Comparison of ENCODE assay signal across 24 cellular contexts in genomic region chr14:60691383-60692113, GRCh38. TPM values are rescaled to one million over a fixed set of nuclear protein-coding genes. Genes with fewer than 3 reads are reported as not detected.
DNase-seq lines count a peak whose midpoint lies in the region; ATAC-seq and TF ChIP-seq lines count a peak whose summit lies in the region.
"Had no signal": no experiment of that assay in that cellular context is flagged by ENCODE, and none has a peak within 500 bp of the region (broad histone marks: within the 10 kb centered on the region; RNA-seq: fewer than 3 reads in every experiment).

No MANE protein-coding gene starts in this region.

- CTCF ChIA-PET in SK-N-SH (lab: Yijun Ruan, JAX), result interaction anchor here (1.1 kb wide), 1 partner anchor 38 kb away, joined by 3 read pairs; no protein-coding TSS in a partner anchor

- H3K27ac ChIP-seq in SK-N-SH (ENCODE audit: low read depth in 2 of 2, low read length in 1 of 2), result no peak overlapping the region
- H3K27ac ChIP-seq in right lobe of liver, result no peak overlapping the region
- H3K27ac ChIP-seq in upper lobe of right lung, result no peak overlapping the region
- no peak overlapping the region for H3K27ac ChIP-seq in colonic mucosa
- H3K27ac ChIP-seq: 22Rv1; A549; BLaER1 treated with 17β-estradiol and CSF1 and Interleukin-3, amounts not matched to agents 10 nM and 100 nM; GM23248 had no signal

- WGBS in SK-N-SH (ENCODE audit: low lambda C conversion rate), result 83% methylated on average over 3 of the region's 3 CpGs
- WGBS in right lobe of liver (ENCODE audit: insufficient coverage, low coverage, low lambda C conversion rate, missing lambda C conversion rate), result 26% methylated on average over 3 of the region's 3 CpGs

- H4K20me1 ChIP-seq in SK-N-SH (ENCODE audit: insufficient read depth), result no peaks in the 10 kb centered on the region
- H4K20me1 ChIP-seq: BLaER1 treated with 17β-estradiol and CSF1 and Interleukin-3, amounts not matched to agents 10 nM and 100 nM had no signal

- TF ChIP-seq CTCF in SK-N-SH (IDR thresholded peaks at IDR 0.05), result no peak
- no peak for TF ChIP-seq CTCF in right lobe of liver (IDR thresholded peaks at IDR 0.05)
- TF ChIP-seq CTCF in upper lobe of right lung (IDR thresholded peaks at IDR 0.05), result no peak
- TF ChIP-seq CTCF in colonic mucosa (IDR thresholded peaks at IDR 0.05), result no peak

- no peak overlapping the region for H3K4me2 ChIP-seq in SK-N-SH
- H3K4me2 ChIP-seq: A549; BLaER1 treated with 17β-estradiol and CSF1 and Interleukin-3, amounts not matched to agents 10 nM and 100 nM had no signal

- H3K9ac ChIP-seq in SK-N-SH, result no peak overlapping the region
- no peak overlapping the region for H3K9ac ChIP-seq in colonic mucosa (ENCODE audit: low read depth in 2 of 2, low read length in 2 of 2)
- H3K9ac ChIP-seq: BLaER1 treated with 17β-estradiol and CSF1 and Interleukin-3, amounts not matched to agents 10 nM and 100 nM; GM23248 had no signal

- H3K4me1 ChIP-seq in SK-N-SH (ENCODE audit: control insufficient read depth in 1 of 2, insufficient read depth in 2 of 2, low read depth in 1 of 2, low read length in 1 of 2) (no peaks in the 10 kb centered on the region), right lobe of liver (peaks cover 0 to 20% (median 2%) of the 10 kb centered on the region in 4 donors), upper lobe of right lung (no peaks in the 10 kb centered on the region), colonic mucosa (no peaks in the 10 kb centered on the region)
- H3K4me1 ChIP-seq: BE2C; BLaER1 treated with 17β-estradiol and CSF1 and Interleukin-3, amounts not matched to agents 10 nM and 100 nM had no signal

- no peaks in the 10 kb centered on the region for H3F3A ChIP-seq in SK-N-SH (replicated peaks; ENCODE audit: insufficient read depth)

- no peaks in the 10 kb centered on the region for H3K27me3 ChIP-seq in SK-N-SH (ENCODE audit: insufficient read depth)
- H3K27me3 ChIP-seq in right lobe of liver, result no peaks in the 10 kb centered on the region
- no peaks in the 10 kb centered on the region for H3K27me3 ChIP-seq in upper lobe of right lung
- H3K27me3 ChIP-seq in colonic mucosa, result no peaks in the 10 kb centered on the region
- H3K27me3 ChIP-seq: BLaER1 treated with 17β-estradiol and CSF1 and Interleukin-3, amounts not matched to agents 10 nM and 100 nM had no signal

- POLR2A ChIA-PET in SK-N-SH (lab: Yijun Ruan, JAX), result no interaction called here

- H3K4me3 ChIP-seq in SK-N-SH (ENCODE audit: low read depth in 2 of 2, low read length in 1 of 2), result no peak overlapping the region
- H3K4me3 ChIP-seq in right lobe of liver, result no peak overlapping the region
- no peak overlapping the region for H3K4me3 ChIP-seq in upper lobe of right lung
- no peak overlapping the region for H3K4me3 ChIP-seq in colonic mucosa
- H3K4me3 ChIP-seq: A549; BLaER1 treated with 17β-estradiol and CSF1 and Interleukin-3, amounts not matched to agents 10 nM and 100 nM; GM12878; GM23248 had no signal

- H3K9me2 ChIP-seq in SK-N-SH, result no peaks in the 10 kb centered on the region

- TF ChIP-seq EP300 in SK-N-SH (IDR thresholded peaks at IDR 0.05; ENCODE audit: borderline replicate concordance in 1 of 2, low read depth in 1 of 2, low read length in 1 of 2), result no peak

- no peak for TF ChIP-seq POLR2A in right lobe of liver (IDR thresholded peaks at IDR 0.05)

- DNase-seq in SK-N-SH (no peak), left lobe of liver (ENCODE audit: low spot score) (no peak), right lobe of liver (no peak), upper lobe of right lung (no peak), colonic mucosa (no peak), NCI-H1417 (lab: John Stamatoyannopoulos, UW) (no peak)
- DNase-seq: ACHN; AML-193; BE2C; CD4-positive, alpha-beta T cell; CD8-positive, alpha-beta memory T cell; DMS 273 treated with DMSO at 0.1 percent for 48 hours; DMS79; EL; GDM1; GM23248; H7; HCEC 1CT had no signal

- intact Hi-C loops in right lobe of liver (cut with DNase I) (no loop called here), upper lobe of right lung (cut with DNase I) (no loop called here), colonic mucosa (cut with DNase I) (no loop called here)

- ATAC-seq in SK-N-SH treated with all-trans-retinoic acid at 6 μM for 48 hours, result no peak
- peak; percentile 79 for ATAC-seq in left lobe of liver
- peak; percentile 56 to 96 (median 72) for ATAC-seq in right lobe of liver
- ATAC-seq in upper lobe of right lung, result no peak
- ATAC-seq: A549, GM12878 had no signal

- no peaks in the 10 kb centered on the region for H3K9me3 ChIP-seq in SK-N-SH
- H3K9me3 ChIP-seq in right lobe of liver, result no peaks in the 10 kb centered on the region
- no peaks in the 10 kb centered on the region for H3K9me3 ChIP-seq in upper lobe of right lung
- H3K9me3 ChIP-seq in colonic mucosa, result no peaks in the 10 kb centered on the region
- H3K9me3 ChIP-seq: A549; BE2C; BLaER1 treated with 17β-estradiol and CSF1 and Interleukin-3, amounts not matched to agents 10 nM and 100 nM had no signal

- H3K36me3 ChIP-seq in SK-N-SH (replicated peaks in 1 of 2; ENCODE audit: control insufficient read depth in 1 of 2, insufficient read depth in 2 of 2, low read length in 1 of 2), result no peaks in the 10 kb centered on the region
- H3K36me3 ChIP-seq in right lobe of liver, result no peaks in the 10 kb centered on the region
- H3K36me3 ChIP-seq in upper lobe of right lung, result no peaks in the 10 kb centered on the region
- no peaks in the 10 kb centered on the region for H3K36me3 ChIP-seq in colonic mucosa
- H3K36me3 ChIP-seq: BE2C; BLaER1 treated with 17β-estradiol and CSF1 and Interleukin-3, amounts not matched to agents 10 nM and 100 nM had no signal

- H2AFZ ChIP-seq in SK-N-SH (ENCODE audit: low read depth), result 0 out of 2 replicates have a peak overlapping the region, but pooled peaks have one; percentile 11
- H2AFZ ChIP-seq: GM23248 had no signal

- TF ChIP-seq RAD21 in SK-N-SH (IDR thresholded peaks at IDR 0.05; ENCODE audit: low read length), result no peak

- H3K79me2 ChIP-seq in SK-N-SH (ENCODE audit: insufficient read depth), result no peaks in the 10 kb centered on the region

TF ChIP-seq in SK-N-SH, 30 proteins besides CTCF, POLR2A, EP300 and RAD21 (continues in another document):
- TF ChIP-seq USF2 (IDR thresholded peaks at IDR 0.05; ENCODE audit: borderline replicate concordance, low read depth, low read length) (no peak), GABPA (IDR thresholded peaks at IDR 0.05; ENCODE audit: low read depth) (no peak), MEF2A (IDR thresholded peaks at IDR 0.05; ENCODE audit: borderline replicate concordance, low read depth) (no peak), GATA2 (CRISPR knock-in tag; IDR thresholded peaks at IDR 0.05) (no peak), JUND (IDR thresholded peaks at IDR 0.05) (no peak), NFIC (IDR thresholded peaks at IDR 0.05; ENCODE audit: borderline replicate concordance) (no peak)

TF ChIP-seq in SK-N-SH treated with all-trans-retinoic acid at 6 μM for 48 hours, 23 proteins besides CTCF, POLR2A, EP300 and RAD21 (continues in another document):
- TF ChIP-seq RARB (CRISPR knock-in tag; IDR thresholded peaks at IDR 0.05) (no peak), OSR1 (CRISPR knock-in tag; IDR thresholded peaks at IDR 0.05) (no peak), ZFP30 (CRISPR knock-in tag; IDR thresholded peaks at IDR 0.05) (no peak), PATZ1 (CRISPR knock-in tag; IDR thresholded peaks at IDR 0.05; ENCODE audit: borderline replicate concordance) (no peak), BACH2 (CRISPR knock-in tag; IDR thresholded peaks at IDR 0.05; ENCODE audit: borderline replicate concordance) (no peak), ZFP3 (CRISPR knock-in tag; IDR thresholded peaks at IDR 0.05) (no peak), CREB5 (CRISPR knock-in tag; IDR thresholded peaks at IDR 0.05; ENCODE audit: low read depth) (no peak)

RNA-seq across cellular contexts. Expression of gene SIX4, which starts 32.6 kb away (rescaled TPM):
- 3.3 and 4.3 TPM in 2 replicates for polyA plus RNA-seq in SK-N-SH (2012; rRNA removed)
- polyA plus RNA-seq in SK-N-SH (2012; cell fraction: cytosol; rRNA removed), result 4.1 TPM in 2 replicates
- polyA plus RNA-seq in SK-N-SH (2012; cell fraction: nucleus; rRNA removed), result 4.2 and 5.9 TPM in 2 replicates
- total RNA-seq in left lobe of liver (0.10 TPM), right lobe of liver (under 1 TPM in 5 of 6 experiments, not detected in 1; 0.04 to 0.43 (median 0.23) TPM), upper lobe of right lung (0.69 TPM), colonic mucosa (under 1 TPM; 0.15 to 0.27 TPM)
- total RNA-seq: CD4-positive, alpha-beta T cell had no signal
- polyA plus RNA-seq: CD14-positive monocyte; CD8-positive, alpha-beta memory T cell had no signal

RNA-seq across cellular contexts. Expression of gene SIX1, which starts 42.3 kb away (rescaled TPM):
- 31.2 and 52.1 TPM in 2 replicates for polyA plus RNA-seq in SK-N-SH (2012; rRNA removed)
- 34.8 and 43.7 TPM in 2 replicates for polyA plus RNA-seq in SK-N-SH (2012; cell fraction: cytosol; rRNA removed)
- polyA plus RNA-seq in SK-N-SH (2012; cell fraction: nucleus; rRNA removed), result 42.7 and 45.1 TPM in 2 replicates
- total RNA-seq in left lobe of liver, result not detected
- total RNA-seq in right lobe of liver, result not detected
- 0.14 TPM for total RNA-seq in upper lobe of right lung
- not detected for total RNA-seq in colonic mucosa
- total RNA-seq: CD4-positive, alpha-beta T cell; CD8-positive, alpha-beta memory T cell; H7 had no signal
- polyA plus RNA-seq: CD14-positive monocyte; CD8-positive, alpha-beta memory T cell had no signal

RNA-seq across cellular contexts. Expression of gene MNAT1, which starts 43.0 kb away (rescaled TPM):
- polyA plus RNA-seq in SK-N-SH (2012; rRNA removed), result 38.9 and 46.7 TPM in 2 replicates
- polyA plus RNA-seq in SK-N-SH (2012; cell fraction: cytosol; rRNA removed), result 51.2 and 58.0 TPM in 2 replicates
- 19.0 and 33.0 TPM in 2 replicates for polyA plus RNA-seq in SK-N-SH (2012; cell fraction: nucleus; rRNA removed)
- 8.5 TPM for total RNA-seq in left lobe of liver
- 10 to 100 TPM; 10.5 to 15.2 (median 12.3) TPM for total RNA-seq in right lobe of liver
- total RNA-seq in upper lobe of right lung, result 25.5 TPM
- total RNA-seq in colonic mucosa, result 10 to 100 TPM; 14.5 to 15.4 TPM

Comparison
In these comparisons a context has a peak if more than half of its experiments do, and no peak if none do; other contexts are left out.
1. ATAC-seq: peak in left lobe of liver (single experiment) and right lobe of liver (4 of 4); none in SK-N-SH treated with all-trans-retinoic acid at 6 μM for 48 hours (single experiment) and upper lobe of right lung (single experiment).